22 cellular contexts compared by ENCODE assay signal in genomic region chr1:11184973-11185372, GRCh38. TPM values are rescaled to one million over a fixed set of nuclear protein-coding genes. Genes with fewer than 3 reads are reported as not detected.
"Had no signal": no experiment of that assay in that cellular context is flagged by ENCODE, and none has a peak within 500 bp of the region (broad histone marks: within the 10 kb centered on the region; RNA-seq: fewer than 3 reads in every experiment).

No MANE protein-coding gene starts in this region.

- H3K36me3 Mint-ChIP-seq: natural killer cell treated with Interleukin-12 subunit alpha and Interleukin-12 subunit beta and Interleukin-15 and Interleukin-18, amount 100 ng/mL, for 72 hours had no signal

- H3K4me3 Mint-ChIP-seq: activated CD8-positive, alpha-beta T cell treated with anti-CD3 and anti-CD28 coated beads for 36 hours; activated naive CD4-positive, alpha-beta T cell treated with anti-CD3 and anti-CD28 coated beads, Interleukin-2, amount 50 U/mL, for 24 hours; activated naive CD8-positive, alpha-beta T cell treated with anti-CD3 and anti-CD28 coated beads, Interleukin-2, amount 50 U/mL, for 24 hours; natural killer cell treated with Interleukin-12 subunit alpha and Interleukin-12 subunit beta and Interleukin-15 and Interleukin-18, amount 100 ng/mL, for 72 hours; stimulated activated naive CD8-positive, alpha-beta T cell treated with anti-CD3 and anti-CD28 coated beads, Interleukin-15, Interleukin-2, amounts not matched to agents 100 ng/mL and 50 ng/mL, for 24 hours; type B pancreatic cell; WTC11 had no signal

- ATAC-seq: activated CD8-positive, alpha-beta T cell treated with anti-CD3 and anti-CD28 coated beads for 36 hours; activated naive CD8-positive, alpha-beta T cell treated with anti-CD3 and anti-CD28 coated beads, Interleukin-2, amount 50 U/mL, for 24 hours; gastrocnemius medialis; lower lobe of right lung; mucosa of descending colon; natural killer cell treated with Interleukin-12 subunit alpha and Interleukin-12 subunit beta and Interleukin-15 and Interleukin-18, amount 100 ng/mL, for 72 hours; WTC11 had no signal

- H3K27me3 Mint-ChIP-seq: activated CD8-positive, alpha-beta T cell treated with anti-CD3 and anti-CD28 coated beads for 36 hours; activated naive CD4-positive, alpha-beta T cell treated with anti-CD3 and anti-CD28 coated beads, Interleukin-2, amount 50 U/mL, for 24 hours; activated naive CD8-positive, alpha-beta T cell treated with anti-CD3 and anti-CD28 coated beads, Interleukin-2, amount 50 U/mL, for 24 hours; natural killer cell treated with Interleukin-12 subunit alpha and Interleukin-12 subunit beta and Interleukin-15 and Interleukin-18, amount 100 ng/mL, for 72 hours; stimulated activated naive CD8-positive, alpha-beta T cell treated with anti-CD3 and anti-CD28 coated beads, Interleukin-15, Interleukin-2, amounts not matched to agents 100 ng/mL and 50 ng/mL, for 24 hours; type B pancreatic cell had no signal

- H3K9me3 Mint-ChIP-seq: activated CD8-positive, alpha-beta T cell treated with anti-CD3 and anti-CD28 coated beads for 36 hours; activated naive CD4-positive, alpha-beta T cell treated with anti-CD3 and anti-CD28 coated beads, Interleukin-2, amount 50 U/mL, for 24 hours; activated naive CD8-positive, alpha-beta T cell treated with anti-CD3 and anti-CD28 coated beads, Interleukin-2, amount 50 U/mL, for 24 hours; activated T-helper 2 cell treated with anti-CD3 and anti-CD28 coated beads, Interferon-gamma antibody, Interleukin-2, Interleukin-4, amounts not matched to agents 10 μg/mL and 5 μg/mL and 100 μg/mL, durations not matched to agents 14 hours and 24 hours and 36 hours; natural killer cell treated with Interleukin-12 subunit alpha and Interleukin-12 subunit beta and Interleukin-15 and Interleukin-18, amount 100 ng/mL, for 72 hours; stimulated activated naive CD8-positive, alpha-beta T cell treated with anti-CD3 and anti-CD28 coated beads, Interleukin-15, Interleukin-2, amounts not matched to agents 100 ng/mL and 50 ng/mL, for 24 hours; type B pancreatic cell; WTC11 had no signal

- H3K27ac Mint-ChIP-seq: activated CD8-positive, alpha-beta T cell treated with anti-CD3 and anti-CD28 coated beads for 36 hours; activated naive CD4-positive, alpha-beta T cell treated with anti-CD3 and anti-CD28 coated beads, Interleukin-2, amount 50 U/mL, for 24 hours; activated naive CD8-positive, alpha-beta T cell treated with anti-CD3 and anti-CD28 coated beads, Interleukin-2, amount 50 U/mL, for 24 hours; activated T-helper 2 cell treated with anti-CD3 and anti-CD28 coated beads, Interferon-gamma antibody, Interleukin-2, Interleukin-4, amounts not matched to agents 10 μg/mL and 5 μg/mL and 100 μg/mL, durations not matched to agents 14 hours and 24 hours and 36 hours; natural killer cell treated with Interleukin-12 subunit alpha and Interleukin-12 subunit beta and Interleukin-15 and Interleukin-18, amount 100 ng/mL, for 72 hours; stimulated activated naive CD8-positive, alpha-beta T cell treated with anti-CD3 and anti-CD28 coated beads, Interleukin-15, Interleukin-2, amounts not matched to agents 100 ng/mL and 50 ng/mL, for 24 hours; type B pancreatic cell; WTC11 had no signal

- H3K4me1 Mint-ChIP-seq: activated naive CD4-positive, alpha-beta T cell treated with anti-CD3 and anti-CD28 coated beads, Interleukin-2, amount 50 U/mL, for 24 hours; activated naive CD8-positive, alpha-beta T cell treated with anti-CD3 and anti-CD28 coated beads, Interleukin-2, amount 50 U/mL, for 24 hours; WTC11 had no signal

- DNase-seq: activated CD4-positive, alpha-beta T cell treated with anti-CD3 and anti-CD28 coated beads, Interleukin-2, amount 50 U/mL, for 1 hour; activated CD8-positive, alpha-beta T cell treated with anti-CD3 and anti-CD28 coated beads for 36 hours; activated naive CD8-positive, alpha-beta T cell treated with anti-CD3 and anti-CD28 coated beads, Interleukin-2, amount 50 U/mL, for 24 hours; activated T-cell treated with anti-CD3 and anti-CD28 coated beads, Interleukin-2, amount 50 U/mL, for 48 hours; amygdala; dermis blood vessel endothelial cell; effector CD4-positive, alpha-beta T cell; hippocampal formation; lower lobe of right lung; mesendoderm; mucosa of descending colon; stimulated activated CD4-positive, alpha-beta T cell treated with anti-CD3 and anti-CD28 coated beads, Interleukin-2, amount 100 ng/mL, for 48 hours; T-helper 2 cell had no signal

RNA-seq across cellular contexts. Expression of gene ANGPTL7, which starts 4.2 kb away (rescaled TPM):
- total RNA-seq: activated CD8-positive, alpha-beta T cell treated with anti-CD3 and anti-CD28 coated beads for 36 hours; activated T-helper 2 cell treated with anti-CD3 and anti-CD28 coated beads, Interferon-gamma antibody, Interleukin-2, Interleukin-4, amounts not matched to agents 10 μg/mL and 5 μg/mL and 100 μg/mL, durations not matched to agents 14 hours and 24 hours and 36 hours; dermis blood vessel endothelial cell; epithelial cell of proximal tubule; natural killer cell treated with Interleukin-12 subunit alpha and Interleukin-12 subunit beta and Interleukin-15 and Interleukin-18, amount 100 ng/mL, for 72 hours; WTC11 had no signal
- polyA plus RNA-seq: keratinocyte had no signal
